ENCODE assay signal across 12 cellular contexts in the genomic region with DNA sequence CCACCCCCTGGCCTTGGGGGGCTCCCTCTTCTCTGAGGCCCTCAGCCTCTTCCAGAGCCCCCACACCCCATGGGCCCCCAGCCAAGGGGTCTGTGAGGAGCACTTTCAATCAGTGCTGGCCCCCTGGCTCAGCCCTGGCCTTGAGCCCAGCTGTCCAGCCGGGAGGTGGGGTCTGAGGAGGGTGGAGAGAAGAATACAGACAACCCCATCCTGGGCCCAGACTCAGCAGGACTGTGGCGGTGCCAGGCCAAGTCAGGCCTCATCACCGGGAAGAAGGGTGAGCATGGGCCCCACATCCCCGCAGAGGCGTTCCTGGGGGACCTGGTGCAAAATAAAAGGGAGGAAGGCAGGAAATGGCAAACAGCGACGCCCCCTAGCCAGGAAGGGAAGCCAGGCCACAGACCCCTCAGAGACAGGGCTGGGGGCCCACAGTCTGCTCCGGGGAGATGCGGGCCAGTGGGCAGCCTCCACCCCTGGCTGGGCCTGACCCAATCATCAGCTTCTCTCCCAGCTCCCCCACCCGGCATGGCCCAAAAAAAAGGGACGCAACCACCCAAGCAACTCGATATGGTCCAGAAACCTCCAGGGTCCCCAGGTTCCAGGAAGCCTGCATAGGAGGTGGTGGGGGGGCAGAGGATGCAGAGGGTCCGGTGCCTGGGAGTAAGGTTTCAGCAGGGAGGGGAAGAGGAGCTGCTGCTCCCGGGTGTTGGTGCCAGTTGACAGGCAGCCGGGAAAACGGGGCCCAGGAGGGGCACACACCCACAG.
DNase-seq lines count a peak whose midpoint lies in the region; ATAC-seq lines count a peak whose summit lies in the region.
"Had no signal": no experiment of that assay in that cellular context is flagged by ENCODE, and none has a peak within 500 bp of the region (broad histone marks: within the 10 kb centered on the region; RNA-seq: fewer than 3 reads in every experiment).

No MANE protein-coding gene starts in this region.

- H3K9me3 Mint-ChIP-seq in stimulated activated naive CD8-positive, alpha-beta T cell treated with anti-CD3 and anti-CD28 coated beads, Interleukin-15, amount 100 ng/mL, for 72 hours = no peaks in the 10 kb centered on the region
- H3K9me3 Mint-ChIP-seq: activated T-helper 1 cell treated with anti-CD3 and anti-CD28 coated beads, Interleukin-12 subunit alpha, Interleukin-12 subunit beta, Interleukin-2, Interleukin-4 antibody, amounts not matched to agents 30 ng/mL and 10 ng/mL and 1 ng/mL, durations not matched to agents 14 hours and 24 hours and 36 hours; central memory CD8-positive, alpha-beta T cell had no signal

- H3K27me3 Mint-ChIP-seq in stimulated activated naive CD8-positive, alpha-beta T cell treated with anti-CD3 and anti-CD28 coated beads, Interleukin-15, amount 100 ng/mL, for 72 hours = peaks cover 31% of the 10 kb centered on the region

- H3K27me3 ChIP-seq in effector memory CD4-positive, alpha-beta T cell (replicated peaks; ENCODE audit: control insufficient read depth, insufficient read depth, low read length, poor library complexity, severe bottlenecking) = peaks cover 11% of the 10 kb centered on the region

- ATAC-seq in stimulated activated naive CD8-positive, alpha-beta T cell treated with anti-CD3 and anti-CD28 coated beads, Interleukin-15, amount 100 ng/mL, for 72 hours = peak; percentile 5
- ATAC-seq in stimulated activated naive CD8-positive, alpha-beta T cell treated with anti-CD3 and anti-CD28 coated beads, Interleukin-15, Interleukin-2, amounts not matched to agents 100 U/mL and 50 U/mL, for 24 hours = no peak
- no peak for ATAC-seq in GM18517 (IDR thresholded peaks at IDR 0.05; ENCODE audit: unreplicated experiment)
- no peak for ATAC-seq in GM21390 (IDR thresholded peaks at IDR 0.05; ENCODE audit: unreplicated experiment)
- ATAC-seq in GM19467 (IDR thresholded peaks at IDR 0.05; ENCODE audit: unreplicated experiment) = no peak

- no peaks in the 10 kb centered on the region for H3K4me1 Mint-ChIP-seq in stimulated activated naive CD8-positive, alpha-beta T cell treated with anti-CD3 and anti-CD28 coated beads, Interleukin-15, amount 100 ng/mL, for 72 hours
- H3K4me1 Mint-ChIP-seq: central memory CD8-positive, alpha-beta T cell had no signal

- no peaks in the 10 kb centered on the region for H3K36me3 ChIP-seq in effector memory CD4-positive, alpha-beta T cell (ENCODE audit: control insufficient read depth, insufficient read depth, low read length)

- no peak overlapping the region for H3K4me3 Mint-ChIP-seq in stimulated activated naive CD8-positive, alpha-beta T cell treated with anti-CD3 and anti-CD28 coated beads, Interleukin-15, amount 100 ng/mL, for 72 hours
- H3K4me3 Mint-ChIP-seq: activated T-helper 1 cell treated with anti-CD3 and anti-CD28 coated beads, Interleukin-12 subunit alpha, Interleukin-12 subunit beta, Interleukin-2, Interleukin-4 antibody, amounts not matched to agents 30 ng/mL and 10 ng/mL and 1 ng/mL, durations not matched to agents 14 hours and 24 hours and 36 hours; central memory CD8-positive, alpha-beta T cell had no signal

- no peaks in the 10 kb centered on the region for H3K4me1 ChIP-seq in effector memory CD4-positive, alpha-beta T cell (ENCODE audit: control insufficient read depth, insufficient read depth, low read length, poor library complexity, severe bottlenecking)

- no peaks in the 10 kb centered on the region for H3K9me3 ChIP-seq in iPS-18c (ENCODE audit: control insufficient read depth, insufficient read depth, low read length)
- no peaks in the 10 kb centered on the region for H3K9me3 ChIP-seq in effector memory CD4-positive, alpha-beta T cell (ENCODE audit: control insufficient read depth, low read length)

- H3K27ac ChIP-seq in effector memory CD4-positive, alpha-beta T cell (ENCODE audit: insufficient read depth, low read length, poor library complexity, severe bottlenecking) = no peak overlapping the region
- H3K27ac ChIP-seq: VCaP had no signal

- no peak overlapping the region for H3K27ac Mint-ChIP-seq in stimulated activated naive CD8-positive, alpha-beta T cell treated with anti-CD3 and anti-CD28 coated beads, Interleukin-15, amount 100 ng/mL, for 72 hours
- H3K27ac Mint-ChIP-seq: activated T-helper 1 cell treated with anti-CD3 and anti-CD28 coated beads, Interleukin-12 subunit alpha, Interleukin-12 subunit beta, Interleukin-2, Interleukin-4 antibody, amounts not matched to agents 30 ng/mL and 10 ng/mL and 1 ng/mL, durations not matched to agents 14 hours and 24 hours and 36 hours had no signal

- H3K4me3 ChIP-seq in iPS-18c (ENCODE audit: insufficient read depth, low read depth, low read length) = 0 out of 2 replicates have a peak overlapping the region, but pooled peaks have one; percentile 9
- H3K4me3 ChIP-seq in effector memory CD4-positive, alpha-beta T cell (ENCODE audit: insufficient read depth, low read depth, low read length, poor library complexity, severe bottlenecking) = no peak overlapping the region

- no peak for DNase-seq in stimulated activated naive CD8-positive, alpha-beta T cell treated with anti-CD3 and anti-CD28 coated beads, Interleukin-15, amount 100 ng/mL, for 72 hours
- no peak for DNase-seq in stimulated activated naive CD8-positive, alpha-beta T cell treated with anti-CD3 and anti-CD28 coated beads, Interleukin-15, Interleukin-2, amounts not matched to agents 100 U/mL and 50 U/mL, for 24 hours
- DNase-seq in retina = peak; percentile 75
- DNase-seq in effector memory CD4-positive, alpha-beta T cell = no peak
- DNase-seq: mammary epithelial cell had no signal
